ENCODE assay signal across 1 cellular context in the genomic region with DNA sequence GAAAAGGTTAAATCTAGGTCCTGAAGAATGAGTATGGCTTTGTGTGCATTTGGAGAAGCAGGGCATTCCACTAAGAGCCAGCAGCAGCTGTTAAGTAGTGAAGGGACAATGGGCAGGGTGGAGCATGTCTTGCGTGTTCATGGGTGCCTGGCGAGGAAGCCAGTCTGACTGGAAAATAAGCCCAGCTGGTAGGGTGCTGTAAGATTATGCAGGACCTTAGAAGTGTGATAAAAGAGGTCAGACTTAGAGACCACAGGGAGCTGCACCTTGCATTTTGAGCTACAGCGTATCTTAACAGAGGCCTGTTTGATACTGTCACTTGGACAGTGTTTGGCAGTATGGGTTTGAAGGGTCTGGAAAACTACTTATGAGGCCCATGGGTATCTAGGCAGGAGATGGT.
TF ChIP-seq lines count a peak whose summit lies in the region.

No MANE protein-coding gene starts in this region.

TF ChIP-seq in HepG2, 621 proteins besides CTCF, POLR2A, EP300 and RAD21 (continued from another document):
- TF ChIP-seq, protein P1, sequence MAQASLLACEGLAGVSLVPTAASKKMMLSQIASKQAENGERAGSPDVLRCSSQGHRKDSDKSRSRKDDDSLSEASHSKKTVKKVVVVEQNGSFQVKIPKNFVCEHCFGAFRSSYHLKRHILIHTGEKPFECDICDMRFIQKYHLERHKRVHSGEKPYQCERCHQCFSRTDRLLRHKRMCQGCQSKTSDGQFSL (CRISPR knock-in tag; IDR thresholded peaks at IDR 0.05): no peak
- TF ChIP-seq, protein P2, sequence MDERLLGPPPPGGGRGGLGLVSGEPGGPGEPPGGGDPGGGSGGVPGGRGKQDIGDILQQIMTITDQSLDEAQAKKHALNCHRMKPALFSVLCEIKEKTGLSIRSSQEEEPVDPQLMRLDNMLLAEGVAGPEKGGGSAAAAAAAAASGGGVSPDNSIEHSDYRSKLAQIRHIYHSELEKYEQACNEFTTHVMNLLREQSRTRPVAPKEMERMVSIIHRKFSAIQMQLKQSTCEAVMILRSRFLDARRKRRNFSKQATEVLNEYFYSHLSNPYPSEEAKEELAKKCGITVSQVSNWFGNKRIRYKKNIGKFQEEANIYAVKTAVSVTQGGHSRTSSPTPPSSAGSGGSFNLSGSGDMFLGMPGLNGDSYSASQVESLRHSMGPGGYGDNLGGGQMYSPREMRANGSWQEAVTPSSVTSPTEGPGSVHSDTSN (CRISPR knock-in tag; IDR thresholded peaks at IDR 0.05): no peak
- TF ChIP-seq ARHGAP35 (CRISPR knock-in tag; IDR thresholded peaks at IDR 0.05; ENCODE audit: borderline replicate concordance) (no peak), ZKSCAN8 (CRISPR knock-in tag; IDR thresholded peaks at IDR 0.05; ENCODE audit: borderline replicate concordance) (no peak), ZSCAN25 (CRISPR knock-in tag; IDR thresholded peaks at IDR 0.05) (no peak), FOXJ3 (CRISPR knock-in tag; IDR thresholded peaks at IDR 0.05; ENCODE audit: borderline replicate concordance) (no peak), NKX3-1 (CRISPR knock-in tag; IDR thresholded peaks at IDR 0.05) (no peak), ZMYM2 (CRISPR knock-in tag; IDR thresholded peaks at IDR 0.05) (no peak), FOSL2 (CRISPR knock-in tag; IDR thresholded peaks at IDR 0.05) (no peak), PLRG1 (conservative IDR thresholded peaks at IDR 0.05) (no peak), HOXA7 (CRISPR knock-in tag; IDR thresholded peaks at IDR 0.05) (no peak), ELF3 (CRISPR knock-in tag; IDR thresholded peaks at IDR 0.05) (no peak)
- TF ChIP-seq, protein P3, sequence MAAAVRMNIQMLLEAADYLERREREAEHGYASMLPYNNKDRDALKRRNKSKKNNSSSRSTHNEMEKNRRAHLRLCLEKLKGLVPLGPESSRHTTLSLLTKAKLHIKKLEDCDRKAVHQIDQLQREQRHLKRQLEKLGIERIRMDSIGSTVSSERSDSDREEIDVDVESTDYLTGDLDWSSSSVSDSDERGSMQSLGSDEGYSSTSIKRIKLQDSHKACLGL (CRISPR knock-in tag; IDR thresholded peaks at IDR 0.05): no peak
- TF ChIP-seq, protein P4, sequence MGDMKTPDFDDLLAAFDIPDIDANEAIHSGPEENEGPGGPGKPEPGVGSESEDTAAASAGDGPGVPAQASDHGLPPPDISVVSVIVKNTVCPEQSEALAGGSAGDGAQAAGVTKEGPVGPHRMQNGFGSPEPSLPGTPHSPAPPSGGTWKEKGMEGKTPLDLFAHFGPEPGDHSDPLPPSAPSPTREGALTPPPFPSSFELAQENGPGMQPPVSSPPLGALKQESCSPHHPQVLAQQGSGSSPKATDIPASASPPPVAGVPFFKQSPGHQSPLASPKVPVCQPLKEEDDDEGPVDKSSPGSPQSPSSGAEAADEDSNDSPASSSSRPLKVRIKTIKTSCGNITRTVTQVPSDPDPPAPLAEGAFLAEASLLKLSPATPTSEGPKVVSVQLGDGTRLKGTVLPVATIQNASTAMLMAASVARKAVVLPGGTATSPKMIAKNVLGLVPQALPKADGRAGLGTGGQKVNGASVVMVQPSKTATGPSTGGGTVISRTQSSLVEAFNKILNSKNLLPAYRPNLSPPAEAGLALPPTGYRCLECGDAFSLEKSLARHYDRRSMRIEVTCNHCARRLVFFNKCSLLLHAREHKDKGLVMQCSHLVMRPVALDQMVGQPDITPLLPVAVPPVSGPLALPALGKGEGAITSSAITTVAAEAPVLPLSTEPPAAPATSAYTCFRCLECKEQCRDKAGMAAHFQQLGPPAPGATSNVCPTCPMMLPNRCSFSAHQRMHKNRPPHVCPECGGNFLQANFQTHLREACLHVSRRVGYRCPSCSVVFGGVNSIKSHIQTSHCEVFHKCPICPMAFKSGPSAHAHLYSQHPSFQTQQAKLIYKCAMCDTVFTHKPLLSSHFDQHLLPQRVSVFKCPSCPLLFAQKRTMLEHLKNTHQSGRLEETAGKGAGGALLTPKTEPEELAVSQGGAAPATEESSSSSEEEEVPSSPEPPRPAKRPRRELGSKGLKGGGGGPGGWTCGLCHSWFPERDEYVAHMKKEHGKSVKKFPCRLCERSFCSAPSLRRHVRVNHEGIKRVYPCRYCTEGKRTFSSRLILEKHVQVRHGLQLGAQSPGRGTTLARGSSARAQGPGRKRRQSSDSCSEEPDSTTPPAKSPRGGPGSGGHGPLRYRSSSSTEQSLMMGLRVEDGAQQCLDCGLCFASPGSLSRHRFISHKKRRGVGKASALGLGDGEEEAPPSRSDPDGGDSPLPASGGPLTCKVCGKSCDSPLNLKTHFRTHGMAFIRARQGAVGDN (CRISPR knock-in tag; IDR thresholded peaks at IDR 0.05): no peak
- TF ChIP-seq, protein P5, sequence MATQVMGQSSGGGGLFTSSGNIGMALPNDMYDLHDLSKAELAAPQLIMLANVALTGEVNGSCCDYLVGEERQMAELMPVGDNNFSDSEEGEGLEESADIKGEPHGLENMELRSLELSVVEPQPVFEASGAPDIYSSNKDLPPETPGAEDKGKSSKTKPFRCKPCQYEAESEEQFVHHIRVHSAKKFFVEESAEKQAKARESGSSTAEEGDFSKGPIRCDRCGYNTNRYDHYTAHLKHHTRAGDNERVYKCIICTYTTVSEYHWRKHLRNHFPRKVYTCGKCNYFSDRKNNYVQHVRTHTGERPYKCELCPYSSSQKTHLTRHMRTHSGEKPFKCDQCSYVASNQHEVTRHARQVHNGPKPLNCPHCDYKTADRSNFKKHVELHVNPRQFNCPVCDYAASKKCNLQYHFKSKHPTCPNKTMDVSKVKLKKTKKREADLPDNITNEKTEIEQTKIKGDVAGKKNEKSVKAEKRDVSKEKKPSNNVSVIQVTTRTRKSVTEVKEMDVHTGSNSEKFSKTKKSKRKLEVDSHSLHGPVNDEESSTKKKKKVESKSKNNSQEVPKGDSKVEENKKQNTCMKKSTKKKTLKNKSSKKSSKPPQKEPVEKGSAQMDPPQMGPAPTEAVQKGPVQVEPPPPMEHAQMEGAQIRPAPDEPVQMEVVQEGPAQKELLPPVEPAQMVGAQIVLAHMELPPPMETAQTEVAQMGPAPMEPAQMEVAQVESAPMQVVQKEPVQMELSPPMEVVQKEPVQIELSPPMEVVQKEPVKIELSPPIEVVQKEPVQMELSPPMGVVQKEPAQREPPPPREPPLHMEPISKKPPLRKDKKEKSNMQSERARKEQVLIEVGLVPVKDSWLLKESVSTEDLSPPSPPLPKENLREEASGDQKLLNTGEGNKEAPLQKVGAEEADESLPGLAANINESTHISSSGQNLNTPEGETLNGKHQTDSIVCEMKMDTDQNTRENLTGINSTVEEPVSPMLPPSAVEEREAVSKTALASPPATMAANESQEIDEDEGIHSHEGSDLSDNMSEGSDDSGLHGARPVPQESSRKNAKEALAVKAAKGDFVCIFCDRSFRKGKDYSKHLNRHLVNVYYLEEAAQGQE (IDR thresholded peaks at IDR 0.05; ENCODE audit: borderline replicate concordance in 1 of 2, low read depth in 1 of 2, low read length in 2 of 2): no peak
- TF ChIP-seq, protein P6, sequence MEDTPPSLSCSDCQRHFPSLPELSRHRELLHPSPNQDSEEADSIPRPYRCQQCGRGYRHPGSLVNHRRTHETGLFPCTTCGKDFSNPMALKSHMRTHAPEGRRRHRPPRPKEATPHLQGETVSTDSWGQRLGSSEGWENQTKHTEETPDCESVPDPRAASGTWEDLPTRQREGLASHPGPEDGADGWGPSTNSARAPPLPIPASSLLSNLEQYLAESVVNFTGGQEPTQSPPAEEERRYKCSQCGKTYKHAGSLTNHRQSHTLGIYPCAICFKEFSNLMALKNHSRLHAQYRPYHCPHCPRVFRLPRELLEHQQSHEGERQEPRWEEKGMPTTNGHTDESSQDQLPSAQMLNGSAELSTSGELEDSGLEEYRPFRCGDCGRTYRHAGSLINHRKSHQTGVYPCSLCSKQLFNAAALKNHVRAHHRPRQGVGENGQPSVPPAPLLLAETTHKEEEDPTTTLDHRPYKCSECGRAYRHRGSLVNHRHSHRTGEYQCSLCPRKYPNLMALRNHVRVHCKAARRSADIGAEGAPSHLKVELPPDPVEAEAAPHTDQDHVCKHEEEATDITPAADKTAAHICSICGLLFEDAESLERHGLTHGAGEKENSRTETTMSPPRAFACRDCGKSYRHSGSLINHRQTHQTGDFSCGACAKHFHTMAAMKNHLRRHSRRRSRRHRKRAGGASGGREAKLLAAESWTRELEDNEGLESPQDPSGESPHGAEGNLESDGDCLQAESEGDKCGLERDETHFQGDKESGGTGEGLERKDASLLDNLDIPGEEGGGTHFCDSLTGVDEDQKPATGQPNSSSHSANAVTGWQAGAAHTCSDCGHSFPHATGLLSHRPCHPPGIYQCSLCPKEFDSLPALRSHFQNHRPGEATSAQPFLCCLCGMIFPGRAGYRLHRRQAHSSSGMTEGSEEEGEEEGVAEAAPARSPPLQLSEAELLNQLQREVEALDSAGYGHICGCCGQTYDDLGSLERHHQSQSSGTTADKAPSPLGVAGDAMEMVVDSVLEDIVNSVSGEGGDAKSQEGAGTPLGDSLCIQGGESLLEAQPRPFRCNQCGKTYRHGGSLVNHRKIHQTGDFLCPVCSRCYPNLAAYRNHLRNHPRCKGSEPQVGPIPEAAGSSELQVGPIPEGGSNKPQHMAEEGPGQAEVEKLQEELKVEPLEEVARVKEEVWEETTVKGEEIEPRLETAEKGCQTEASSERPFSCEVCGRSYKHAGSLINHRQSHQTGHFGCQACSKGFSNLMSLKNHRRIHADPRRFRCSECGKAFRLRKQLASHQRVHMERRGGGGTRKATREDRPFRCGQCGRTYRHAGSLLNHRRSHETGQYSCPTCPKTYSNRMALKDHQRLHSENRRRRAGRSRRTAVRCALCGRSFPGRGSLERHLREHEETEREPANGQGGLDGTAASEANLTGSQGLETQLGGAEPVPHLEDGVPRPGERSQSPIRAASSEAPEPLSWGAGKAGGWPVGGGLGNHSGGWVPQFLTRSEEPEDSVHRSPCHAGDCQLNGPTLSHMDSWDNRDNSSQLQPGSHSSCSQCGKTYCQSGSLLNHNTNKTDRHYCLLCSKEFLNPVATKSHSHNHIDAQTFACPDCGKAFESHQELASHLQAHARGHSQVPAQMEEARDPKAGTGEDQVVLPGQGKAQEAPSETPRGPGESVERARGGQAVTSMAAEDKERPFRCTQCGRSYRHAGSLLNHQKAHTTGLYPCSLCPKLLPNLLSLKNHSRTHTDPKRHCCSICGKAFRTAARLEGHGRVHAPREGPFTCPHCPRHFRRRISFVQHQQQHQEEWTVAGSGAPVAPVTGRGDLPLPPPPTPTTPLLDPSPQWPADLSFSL (CRISPR knock-in tag; IDR thresholded peaks at IDR 0.05): no peak
